Comparison of ENCODE assay signal across 7 cellular contexts in genomic region chr10:8171008-8171407, GRCh38.
"Had no signal": no experiment of that assay in that cellular context is flagged by ENCODE, and none has a peak within 500 bp of the region (broad histone marks: within the 10 kb centered on the region; RNA-seq: fewer than 3 reads in every experiment).

No MANE protein-coding gene starts in this region.

- H3K4me2 ChIP-seq: KMS-11 had no signal

- FAIRE-seq: HepG2 had no signal

- H3K4me3 Mint-ChIP-seq: IgD-negative memory B cell had no signal

- H3K27ac ChIP-seq: HL-60, KMS-11 had no signal

- DNase-seq: IMR-90, KBM-7, KG1 had no signal

- H3K27ac Mint-ChIP-seq: IgD-negative memory B cell had no signal

- H3K9ac ChIP-seq: KMS-11 had no signal

- H3K4me1 Mint-ChIP-seq: IgD-negative memory B cell had no signal

- ATAC-seq: HepG2 had no signal

- H3K27me3 Mint-ChIP-seq: IgD-negative memory B cell had no signal
